ENCODE assay signal across 10 cellular contexts in genomic region chr2:12722445-12723316, GRCh38. TPM values are rescaled to one million over a fixed set of nuclear protein-coding genes. Genes with fewer than 3 reads are reported as not detected.
A peak's percentile ranks its signal among the peaks of the same experiment; 100 is the strongest.
DNase-seq lines count a peak whose midpoint lies in the region; ATAC-seq and TF ChIP-seq lines count a peak whose summit lies in the region.
"Had no signal": no experiment of that assay in that cellular context is flagged by ENCODE, and none has a peak within 500 bp of the region (broad histone marks: within the 10 kb centered on the region; RNA-seq: fewer than 3 reads in every experiment).

No MANE protein-coding gene starts in this region.

- H3K27ac ChIP-seq in cardiac muscle cell, result no peak overlapping the region
- no peak overlapping the region for H3K27ac ChIP-seq in iPS-20b (ENCODE audit: low read length)
- H3K27ac ChIP-seq in tibial nerve, result peak overlapping the region; percentile 4 to 96 (median 94)

- no peak for ATAC-seq in Right ventricle myocardium superior (ENCODE audit: poor library complexity)
- ATAC-seq: K562 had no signal

- H3K9ac ChIP-seq in iPS-20b (ENCODE audit: low read depth, low read length), result no peak overlapping the region

- peak; percentile 32 for TF ChIP-seq CTCF in cardiac muscle cell (IDR thresholded peaks at IDR 0.05; ENCODE audit: low read depth, low read length)
- peak in 2 of 5 experiments; percentile 8 to 25 for TF ChIP-seq CTCF in tibial nerve (IDR thresholded peaks at IDR 0.05)

- no peaks in the 10 kb centered on the region for H3K4me1 ChIP-seq in cardiac muscle cell (ENCODE audit: low read depth)
- peaks cover 20% of the 10 kb centered on the region; the same call in 1 of the 2 replicates for H3K4me1 ChIP-seq in iPS-20b (ENCODE audit: insufficient read depth, low read length)
- peaks cover 3 to 76% (median 23%) of the 10 kb centered on the region in 4 donors for H3K4me1 ChIP-seq in tibial nerve

- H3K4me3 ChIP-seq in cardiac muscle cell, result no peak overlapping the region
- H3K4me3 ChIP-seq in iPS-20b (ENCODE audit: low read length), result peak overlapping the region; percentile 96; the same call in 1 of the 2 replicates
- peak overlapping the region; percentile 19 to 91 (median 85) for H3K4me3 ChIP-seq in tibial nerve
- H3K4me3 ChIP-seq: K562 had no signal

- H3K9me3 ChIP-seq in cardiac muscle cell (ENCODE audit: low read depth) (no peaks in the 10 kb centered on the region), iPS-20b (ENCODE audit: insufficient read depth, low read depth, low read length) (no peaks in the 10 kb centered on the region), tibial nerve (no peaks in the 10 kb centered on the region)

- 60 to 68% methylated on average over 7 of the region's 7 CpGs for WGBS in tibial nerve, 2 donors

- TF ChIP-seq POLR2A in tibial nerve (IDR thresholded peaks at IDR 0.05), result no peak

- H3K36me3 ChIP-seq in cardiac muscle cell, result peaks cover 12% of the 10 kb centered on the region
- peaks cover 60% of the 10 kb centered on the region for H3K36me3 ChIP-seq in iPS-20b (ENCODE audit: insufficient read depth, low read depth, low read length)
- H3K36me3 ChIP-seq in tibial nerve, result peaks cover 0 to 46% (median 0%) of the 10 kb centered on the region in 3 donors

- DNase-seq in cardiac muscle cell (ENCODE audit: low read depth in 1 of 2, low spot score in 1 of 2) (no peak), Right ventricle myocardium superior (no peak), SKM-1 (lab: John Stamatoyannopoulos, UW; ENCODE audit: unreplicated experiment) (peak; percentile 49), tibial nerve (ENCODE audit: low spot score in 2 of 2) (no peak), NCI-H2081 treated with DMSO at 0.1 percent for 48 hours (lab: John Stamatoyannopoulos, UW) (no peak), RPMI8226 (no peak)
- no peak for DNase-seq in activated effector memory CD4-positive, alpha-beta T cell treated with anti-CD3 and anti-CD28 coated beads, Interleukin-2, amount 50 U/mL, for 16 hours
- DNase-seq: DMS153 had no signal

- no peak for TF ChIP-seq EP300 in tibial nerve (IDR thresholded peaks at IDR 0.05)

- intact Hi-C loops in Right ventricle myocardium superior (cut with DNase I), result loop anchor here (5.0 kb wide), 1 partner anchor 195 kb away; no protein-coding TSS in a partner anchor

- H3K27me3 ChIP-seq in cardiac muscle cell, result no peaks in the 10 kb centered on the region
- H3K27me3 ChIP-seq in iPS-20b (ENCODE audit: insufficient read depth, low read length), result no peaks in the 10 kb centered on the region; the same call in 1 of the 2 replicates
- no peaks in the 10 kb centered on the region for H3K27me3 ChIP-seq in tibial nerve

RNA-seq across cellular contexts. Expression of gene TRIB2, which starts 5.9 kb away (rescaled TPM):
- total RNA-seq in cardiac muscle cell (68.4 and 73.2 TPM in 2 replicates), Right ventricle myocardium superior (32.1 TPM), tibial nerve (100 to 1,000 TPM; 182 to 554 (median 315) TPM)
- 42.3 and 62.9 TPM in 2 replicates for polyA plus RNA-seq in cardiac muscle cell

Comparison
In these comparisons a context has a peak if more than half of its experiments do, and no peak if none do; other contexts are left out.
1. H3K27ac ChIP-seq: peak in tibial nerve (4 of 4); none in cardiac muscle cell (single experiment) and iPS-20b (single experiment).